In the genomic region with DNA sequence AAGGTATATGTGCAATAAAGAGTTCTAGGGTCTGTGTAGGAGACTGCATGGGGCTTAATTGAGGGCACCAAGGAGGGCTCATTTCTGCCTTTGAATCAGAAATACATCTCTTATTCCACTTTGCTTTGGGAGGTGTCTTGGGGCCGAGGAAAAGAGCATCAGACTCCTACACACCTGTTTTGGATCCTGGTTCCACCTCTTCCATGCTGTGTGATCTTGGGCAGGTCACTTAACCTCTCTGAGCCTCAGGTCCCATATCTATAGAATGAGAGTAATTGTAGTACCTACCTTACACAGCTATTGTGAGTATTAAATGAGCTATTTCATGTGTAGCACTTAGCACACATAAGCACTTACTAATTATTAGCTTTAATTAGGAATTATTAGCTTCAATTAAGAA, we compare ENCODE assay signal across 21 cellular contexts.
"Had no signal": no experiment of that assay in that cellular context is flagged by ENCODE, and none has a peak within 500 bp of the region (broad histone marks: within the 10 kb centered on the region; RNA-seq: fewer than 3 reads in every experiment).

No MANE protein-coding gene starts in this region.

- H3K9ac ChIP-seq: neural progenitor cell had no signal

- H3K9me3 ChIP-seq: esophagus squamous epithelium, gastrocnemius medialis, thyroid gland had no signal

- H3K27me3 ChIP-seq: esophagus squamous epithelium, neural progenitor cell, thyroid gland had no signal

- ATAC-seq: activated naive CD4-positive, alpha-beta T cell treated with anti-CD3 and anti-CD28 coated beads, Interleukin-2, amount 50 U/mL, for 72 hours; activated T-helper 17 cell treated with anti-CD3 and anti-CD28 coated beads, Interleukin-2, amount 50 U/mL, for 72 hours; gastrocnemius medialis; left cardiac atrium; naive thymus-derived CD4-positive, alpha-beta T cell; stimulated activated naive CD8-positive, alpha-beta T cell treated with anti-CD3 and anti-CD28 coated beads, Interleukin-15, Interleukin-2, amounts not matched to agents 100 U/mL and 50 U/mL, for 24 hours; WTC11 had no signal

- H3K27ac ChIP-seq: gastrocnemius medialis, neural progenitor cell, thyroid gland had no signal

- H3K4me1 ChIP-seq: gastrocnemius medialis, neural progenitor cell had no signal

- H3K36me3 ChIP-seq: esophagus squamous epithelium, gastrocnemius medialis, neural progenitor cell, thyroid gland had no signal

- H3K4me3 ChIP-seq: esophagus squamous epithelium, gastrocnemius medialis, neural progenitor cell, thyroid gland had no signal

- H3K4me2 ChIP-seq: neural progenitor cell had no signal

- DNase-seq: activated CD8-positive, alpha-beta memory T cell treated with anti-CD3 and anti-CD28 coated beads, Interleukin-2, amount 50 U/mL, for 4 hours; activated T-cell treated with anti-CD3 and anti-CD28 coated beads, Interleukin-2, amount 50 U/mL, for 24 hours; caudate nucleus; dermis blood vessel endothelial cell; effector memory CD4-positive, alpha-beta T cell; esophagus squamous epithelium; gastrocnemius medialis; head of caudate nucleus; left cardiac atrium; mesenchymal stem cell; naive thymus-derived CD4-positive, alpha-beta T cell; stimulated activated CD4-positive, alpha-beta T cell treated with anti-CD3 and anti-CD28 coated beads, Interleukin-12 subunit alpha, Interleukin-12 subunit beta, amount 100 ng/mL, for 4 hours; stimulated activated CD4-positive, alpha-beta T cell treated with anti-CD3 and anti-CD28 coated beads, Interleukin-4, amount 100 ng/mL, for 4 hours; stimulated activated naive CD8-positive, alpha-beta T cell treated with anti-CD3 and anti-CD28 coated beads, Interleukin-15, Interleukin-2, amounts not matched to agents 100 U/mL and 50 U/mL, for 24 hours; substantia nigra; T-helper 9 cell; thyroid gland had no signal
